In genomic region chr18:12377556-12378553, GRCh38 we compare ENCODE assay signal across 8 cellular contexts. TPM values are rescaled to one million over a fixed set of nuclear protein-coding genes. Genes with fewer than 3 reads are reported as not detected.
DNase-seq lines count a peak whose midpoint lies in the region; ATAC-seq and TF ChIP-seq lines count a peak whose summit lies in the region.

No MANE protein-coding gene starts in this region.

- peaks cover 5% of the 10 kb centered on the region for H3K36me3 Mint-ChIP-seq in activated naive CD8-positive, alpha-beta T cell

- no peaks in the 10 kb centered on the region for H3K9me3 ChIP-seq in transverse colon

- 13 to 66% methylated on average over 5 to 35 of the region's 35 CpGs for WGBS in transverse colon (ENCODE audit: low coverage in 1 of 2), 2 donors

- no peaks in the 10 kb centered on the region for H3K27me3 ChIP-seq in transverse colon

- H3K27ac ChIP-seq in transverse colon = peak overlapping the region; percentile 78 to 100 (median 100)

- peak; percentile 67 for ATAC-seq in GM21423 (IDR thresholded peaks at IDR 0.05; ENCODE audit: unreplicated experiment)

- H3K4me3 Mint-ChIP-seq in activated naive CD8-positive, alpha-beta T cell = peak overlapping the region; percentile 89

- no peaks in the 10 kb centered on the region for H3K27me3 Mint-ChIP-seq in activated naive CD8-positive, alpha-beta T cell

- peaks cover 38% of the 10 kb centered on the region for H3K4me1 Mint-ChIP-seq in activated naive CD8-positive, alpha-beta T cell (ENCODE audit: low read depth)

- TF ChIP-seq CTCF in GM12864 (IDR thresholded peaks at IDR 0.05; ENCODE audit: low read depth, low read length, missing control alignments) (peak; percentile 14), transverse colon (IDR thresholded peaks at IDR 0.05) (peak in 4 of 5 experiments; percentile 11 to 53 (median 36))

- H3K4me3 ChIP-seq in GM12864 (ENCODE audit: low read depth, low read length) = peak overlapping the region; percentile 76
- H3K4me3 ChIP-seq in transverse colon = peak overlapping the region; percentile 25 to 87 (median 44)

- H3K36me3 ChIP-seq in transverse colon = no peaks in the 10 kb centered on the region

- peaks cover 20 to 39% (median 32%) of the 10 kb centered on the region in 4 donors for H3K4me1 ChIP-seq in transverse colon

- no peaks in the 10 kb centered on the region for H3K9me3 Mint-ChIP-seq in activated naive CD8-positive, alpha-beta T cell (ENCODE audit: low read depth)

- TF ChIP-seq EP300 in transverse colon (IDR thresholded peaks at IDR 0.05; ENCODE audit: low read depth) = no peak

- intact Hi-C loops in transverse colon (cut with DNase I; ENCODE audit: low total_unique reads) = no loop called here

- no peak for TF ChIP-seq POLR2A in transverse colon (IDR thresholded peaks at IDR 0.05)

- DNase-seq in GM12864 (ENCODE audit: low read depth) (no peak), HuH-7 (ENCODE audit: low spot score) (peak; percentile 98), kidney glomerular epithelial cell (lab: John Stamatoyannopoulos, UW) (peak; percentile 99), transverse colon (no peak), COLO829 (ENCODE audit: low spot score) (no peak), occipital lobe (lab: John Stamatoyannopoulos, UW) (no peak)

- peak overlapping the region; percentile 89 for H3K27ac Mint-ChIP-seq in activated naive CD8-positive, alpha-beta T cell

- in situ Hi-C loops in transverse colon (cut with MboI; ENCODE audit: low pct_ligation_motif_present in 1 of 4, low pct_unique_long_range_greater_than_20kb in 1 of 4, low sequenced_read_pairs in 3 of 4) = loop anchor here (25.0 kb wide), 1 partner anchor 559 kb away; the partner anchor contains the start of gene SEH1L (in 4 of the 4)

RNA-seq across cellular contexts. Expression of gene AFG3L2, which starts 0.8 kb away (rescaled TPM):
- 10 to 100 TPM; 74.1 to 95.6 (median 92.6) TPM for total RNA-seq in transverse colon
- 39.3 TPM for total RNA-seq in occipital lobe

RNA-seq across cellular contexts. Expression of gene PRELID3A, which starts 29.9 kb away (rescaled TPM):
- total RNA-seq in transverse colon (1 to 10 TPM in 3 of 4 donors, not detected in 1; 1.3 to 2.0 (median 1.8) TPM), occipital lobe (4.8 TPM)

Comparison
In these comparisons a context has a peak if more than half of its experiments do, and no peak if none do; other contexts are left out.
1. DNase-seq: peak in HuH-7 (single experiment) and kidney glomerular epithelial cell (single experiment); none in GM12864 (single experiment), transverse colon (single experiment), COLO829 (single experiment) and occipital lobe (single experiment).